20 cellular contexts compared by ENCODE assay signal in genomic region chr4:64736999-64737853, GRCh38.
DNase-seq lines count a peak whose midpoint lies in the region; ATAC-seq, FAIRE-seq and TF ChIP-seq lines count a peak whose summit lies in the region.
"Had no signal": no experiment of that assay in that cellular context is flagged by ENCODE, and none has a peak within 500 bp of the region (broad histone marks: within the 10 kb centered on the region; RNA-seq: fewer than 3 reads in every experiment).

No MANE protein-coding gene starts in this region.

- H3K4me3 ChIP-seq in HUES6 (ENCODE audit: low read depth, low read length) (peak overlapping the region; percentile 32; the same call in 1 of the 2 replicates), endodermal cell (ENCODE audit: low read length) (no peak overlapping the region), iPS-18a (ENCODE audit: low read length) (peak overlapping the region; percentile 44)
- H3K4me3 ChIP-seq: BLaER1 had no signal

- peak; percentile 55 for FAIRE-seq in G401.6 (lab: Jason Lieb, UNC)
- FAIRE-seq: GM12891, GM19239, H54, HepG2 had no signal

- 77% methylated on average over 1 of the region's 2 CpGs; no CpG with 5 or more reads in 1 of the 2 experiments for WGBS in endodermal cell (ENCODE audit: insufficient coverage in 1 of 2, insufficient read length in 1 of 2), 2 experiments

- ATAC-seq in T-helper 17 cell = no peak
- ATAC-seq: CD8-positive, alpha-beta T cell; HepG2 had no signal

- peak overlapping the region; percentile 90 for H3K27ac ChIP-seq in HUES6 (ENCODE audit: low read depth, low read length)
- H3K27ac ChIP-seq in endodermal cell (ENCODE audit: low read depth, low read length) = peak overlapping the region; percentile 4
- H3K27ac ChIP-seq in iPS-18a (ENCODE audit: low read length) = peak overlapping the region; percentile 90
- H3K27ac ChIP-seq: BLaER1 had no signal

- peak overlapping the region; percentile 72 for H3K27ac Mint-ChIP-seq in endodermal cell
- no peak overlapping the region for H3K27ac Mint-ChIP-seq in T-helper 17 cell
- H3K27ac Mint-ChIP-seq: CD14-positive monocyte; CD8-positive, alpha-beta T cell; IgD-negative memory B cell had no signal

- H3K4me1 Mint-ChIP-seq in endodermal cell (peaks cover 5% of the 10 kb centered on the region), T-helper 17 cell (no peaks in the 10 kb centered on the region)
- H3K4me1 Mint-ChIP-seq: CD14-positive monocyte, IgD-negative memory B cell had no signal

- H3K4me3 Mint-ChIP-seq in endodermal cell (no peak overlapping the region), T-helper 17 cell (no peak overlapping the region)
- H3K4me3 Mint-ChIP-seq: CD14-positive monocyte; CD8-positive, alpha-beta T cell; IgD-negative memory B cell had no signal

- DNase-seq in endodermal cell (no peak), iPS-NIHi7 (ENCODE audit: extremely low spot score) (no peak), HCEC 1CT (no peak), T-helper 17 cell (no peak), SIG-M5 (lab: John Stamatoyannopoulos, UW) (no peak)
- DNase-seq: 8988T; Calu3; CD8-positive, alpha-beta T cell; DMS79 treated with DMSO at 0.1 percent for 48 hours; KBM-7 had no signal

- H3K36me3 ChIP-seq in HUES6 (ENCODE audit: control insufficient read depth, insufficient read depth, low read length) (peaks cover 2% of the 10 kb centered on the region; the same call in 1 of the 2 replicates), endodermal cell (ENCODE audit: control insufficient read depth, insufficient read depth, low read length) (no peaks in the 10 kb centered on the region), iPS-18a (ENCODE audit: control insufficient read depth, low read depth, low read length) (no peaks in the 10 kb centered on the region)
- H3K36me3 ChIP-seq: BLaER1 had no signal

- TF ChIP-seq CTCF in endodermal cell (conservative IDR thresholded peaks at IDR 0.05) = no peak

- H3K9me3 ChIP-seq in HUES6 (ENCODE audit: control insufficient read depth, insufficient read depth, low read depth, low read length) (no peaks in the 10 kb centered on the region; the same call in 1 of the 2 replicates), endodermal cell (ENCODE audit: control insufficient read depth, low read length) (peaks cover 4% of the 10 kb centered on the region), iPS-18a (ENCODE audit: control insufficient read depth, low read depth, low read length) (peaks cover 6% of the 10 kb centered on the region), T-helper 17 cell (ENCODE audit: control insufficient read depth, low read length, poor library complexity, severe bottlenecking) (no peaks in the 10 kb centered on the region)
- H3K9me3 ChIP-seq: BLaER1 had no signal

- peak overlapping the region; percentile 56 for H3K9ac ChIP-seq in HUES6 (ENCODE audit: low read length)
- no peak overlapping the region for H3K9ac ChIP-seq in endodermal cell (ENCODE audit: extremely low read depth, low read length, poor library complexity, severe bottlenecking)
- H3K9ac ChIP-seq in iPS-18a (ENCODE audit: low read length) = peak overlapping the region; percentile 32
- H3K9ac ChIP-seq: BLaER1 had no signal

- H3K27me3 ChIP-seq in HUES6 (ENCODE audit: control insufficient read depth, insufficient read depth, low read length) = no peaks in the 10 kb centered on the region
- no peaks in the 10 kb centered on the region for H3K27me3 ChIP-seq in endodermal cell (ENCODE audit: control insufficient read depth, insufficient read depth, low read length, poor library complexity, severe bottlenecking)
- H3K27me3 ChIP-seq in iPS-18a (ENCODE audit: control insufficient read depth, insufficient read depth, low read length) = no peaks in the 10 kb centered on the region
- H3K27me3 ChIP-seq: BLaER1 had no signal

- no peaks in the 10 kb centered on the region for H3K27me3 Mint-ChIP-seq in endodermal cell (ENCODE audit: insufficient read depth)
- no peaks in the 10 kb centered on the region for H3K27me3 Mint-ChIP-seq in T-helper 17 cell
- H3K27me3 Mint-ChIP-seq: IgD-negative memory B cell had no signal

- H3K9me3 Mint-ChIP-seq in endodermal cell = peaks cover 16% of the 10 kb centered on the region

- H3K4me1 ChIP-seq in HUES6 (ENCODE audit: control insufficient read depth, insufficient read depth, low read length) (peaks cover 35% of the 10 kb centered on the region), endodermal cell (ENCODE audit: control insufficient read depth, insufficient read depth, low read length) (no peaks in the 10 kb centered on the region), iPS-18a (ENCODE audit: control insufficient read depth, low read depth, low read length) (peaks cover 40% of the 10 kb centered on the region)
- H3K4me1 ChIP-seq: BLaER1 had no signal

- H3K36me3 Mint-ChIP-seq in endodermal cell (ENCODE audit: low read depth) = peaks cover 13% of the 10 kb centered on the region
- H3K36me3 Mint-ChIP-seq in T-helper 17 cell (ENCODE audit: low read depth) = no peaks in the 10 kb centered on the region
- H3K36me3 Mint-ChIP-seq: CD14-positive monocyte; CD8-positive, alpha-beta T cell; IgD-negative memory B cell had no signal

Comparison
In these comparisons a context has a peak if more than half of its experiments do, and no peak if none do; other contexts are left out.
1. H3K27ac ChIP-seq: peak in every context shown above with its lines; median percentile 90 in HUES6; 90 in iPS-18a; 4 in endodermal cell.